In genomic region chr17:10172241-10172741, GRCh38 we compare ENCODE assay signal across 9 cellular contexts. TPM values are rescaled to one million over a fixed set of nuclear protein-coding genes. Genes with fewer than 3 reads are reported as not detected.
DNase-seq lines count a peak whose midpoint lies in the region; ATAC-seq and TF ChIP-seq lines count a peak whose summit lies in the region.
"Had no signal": no experiment of that assay in that cellular context is flagged by ENCODE, and none has a peak within 500 bp of the region (broad histone marks: within the 10 kb centered on the region; RNA-seq: fewer than 3 reads in every experiment).

No MANE protein-coding gene starts in this region.

- no peak overlapping the region for H3K9ac ChIP-seq in skeletal muscle tissue (ENCODE audit: low read depth in 1 of 3, low read length in 3 of 3)

- H3K27ac Mint-ChIP-seq in brain, result peak overlapping the region in 3 of 5 experiments; percentile 1 to 56 (median 31)
- H3K27ac Mint-ChIP-seq: activated CD4-positive, alpha-beta T cell treated with anti-CD3 and anti-CD28 coated beads, Interleukin-2, amount 10 ng/mL, durations not matched to agents 24 days and 14 days had no signal

- TF ChIP-seq CTCF in brain (conservative IDR thresholded peaks at IDR 0.05), result no peak

- H3K36me3 Mint-ChIP-seq in brain, result peaks cover 5% of the 10 kb centered on the region

- peak; percentile 13 for DNase-seq in HS-5 (ENCODE audit: low read depth)
- no peak for DNase-seq in SHP77 (lab: John Stamatoyannopoulos, UW)
- DNase-seq: activated CD4-positive, alpha-beta T cell treated with anti-CD3 and anti-CD28 coated beads, Interleukin-2, amount 10 ng/mL, durations not matched to agents 24 days and 14 days had no signal

- no peaks in the 10 kb centered on the region for H3K27me3 Mint-ChIP-seq in brain

- peak overlapping the region in 1 of 5 experiments; percentile 38 for H3K4me3 Mint-ChIP-seq in brain
- H3K4me3 Mint-ChIP-seq: activated CD4-positive, alpha-beta T cell treated with anti-CD3 and anti-CD28 coated beads, Interleukin-2, amount 10 ng/mL, durations not matched to agents 24 days and 14 days had no signal

- ATAC-seq in GM18498 (IDR thresholded peaks at IDR 0.05; ENCODE audit: unreplicated experiment) (peak; percentile 76), GM19035 (IDR thresholded peaks at IDR 0.05; ENCODE audit: unreplicated experiment) (no peak), GM21786 (IDR thresholded peaks at IDR 0.05; ENCODE audit: unreplicated experiment) (no peak), HG03196 (IDR thresholded peaks at IDR 0.05; ENCODE audit: unreplicated experiment) (no peak)

- peak overlapping the region; percentile 42 for H3K27ac ChIP-seq in skeletal muscle tissue (ENCODE audit: low read depth, low read length)

- no peaks in the 10 kb centered on the region for H3K36me3 ChIP-seq in skeletal muscle tissue (ENCODE audit: control insufficient read depth in 3 of 3, insufficient read depth in 3 of 3, low read length in 3 of 3)

- peaks cover 0 to 14% (median 9%) of the 10 kb centered on the region in 3 donors for H3K27me3 ChIP-seq in skeletal muscle tissue (ENCODE audit: control insufficient read depth in 3 of 3, insufficient read depth in 3 of 3, low read length in 3 of 3)

- peaks cover 4 to 12% (median 7%) of the 10 kb centered on the region in 5 experiments for H3K9me3 Mint-ChIP-seq in brain

- no peaks in the 10 kb centered on the region for H3K9me3 ChIP-seq in skeletal muscle tissue (ENCODE audit: control insufficient read depth in 3 of 3, low read length in 3 of 3)

- peaks cover 3 to 5% (median 4%) of the 10 kb centered on the region in 3 donors for H3K4me1 ChIP-seq in skeletal muscle tissue (ENCODE audit: control insufficient read depth in 3 of 3, insufficient read depth in 3 of 3, low read length in 3 of 3)

- no peak overlapping the region for H3K4me3 ChIP-seq in skeletal muscle tissue (ENCODE audit: low read length in 3 of 3)

- peaks cover 26% of the 10 kb centered on the region for H3K4me1 Mint-ChIP-seq in brain

RNA-seq across cellular contexts. Expression of gene GAS7, which starts 26.1 kb away (rescaled TPM):
- polyA plus RNA-seq in brain (ENCODE audit: insufficient read depth, low read depth, low replicate concordance), result 60.2 TPM
- total RNA-seq in skeletal muscle tissue, result 58.5 TPM
